8 cellular contexts compared by ENCODE assay signal in the genomic region with DNA sequence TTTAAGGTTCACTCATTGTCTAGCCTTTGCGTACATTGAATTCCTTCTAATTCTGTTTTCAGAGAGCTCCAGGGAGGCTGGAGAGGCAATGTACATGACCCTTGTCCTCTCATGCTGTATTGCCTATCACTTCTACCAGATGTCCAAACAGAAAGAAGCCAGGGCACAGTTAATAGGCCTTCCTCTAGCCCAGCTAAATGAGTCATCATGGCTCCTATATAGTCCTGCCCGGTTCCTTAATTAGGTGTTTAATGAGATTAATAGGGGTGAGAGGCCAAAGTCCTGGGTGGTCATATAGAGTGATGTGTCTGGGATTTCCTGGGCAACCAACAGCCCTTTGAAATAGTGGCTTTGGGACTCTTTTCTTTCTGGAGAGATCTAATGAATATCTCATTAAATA.
"Had no signal": no experiment of that assay in that cellular context is flagged by ENCODE, and none has a peak within 500 bp of the region (broad histone marks: within the 10 kb centered on the region; RNA-seq: fewer than 3 reads in every experiment).

No MANE protein-coding gene starts in this region.

- DNase-seq: IMR-90, KBM-7, KG1 had no signal

- H3K4me3 ChIP-seq: K562 had no signal

- H3K27ac ChIP-seq: HL-60 had no signal

- H3K4me1 Mint-ChIP-seq: IgD-negative memory B cell had no signal

- H3K4me3 Mint-ChIP-seq: IgD-negative memory B cell had no signal

- FAIRE-seq: HepG2, HTR-8/SVneo, K562 had no signal

- ATAC-seq: HepG2, K562 had no signal

- H3K27ac Mint-ChIP-seq: IgD-negative memory B cell had no signal
